Comparison of ENCODE assay signal across 26 cellular contexts in the genomic region with DNA sequence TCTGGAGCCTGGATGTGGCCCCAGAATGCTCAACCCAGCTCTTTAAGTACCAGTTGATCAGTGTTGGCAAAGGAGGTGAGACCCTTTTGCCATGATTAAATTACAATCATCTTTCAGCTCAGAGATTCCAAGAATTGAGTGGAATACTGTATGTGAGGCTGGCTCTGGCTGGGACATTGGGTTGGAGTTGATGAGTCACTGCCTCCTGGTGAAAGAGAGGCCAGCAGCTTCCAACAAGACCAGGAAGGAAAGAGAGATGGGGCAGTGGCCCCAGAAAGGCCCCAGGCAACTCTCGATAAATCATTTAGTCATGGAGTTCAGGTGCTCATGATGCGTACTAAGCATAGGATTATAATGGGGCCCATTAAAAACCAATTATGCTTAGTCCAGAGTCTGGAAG. TPM values are rescaled to one million over a fixed set of nuclear protein-coding genes. Genes with fewer than 3 reads are reported as not detected.
DNase-seq lines count a peak whose midpoint lies in the region; FAIRE-seq and TF ChIP-seq lines count a peak whose summit lies in the region.
"Had no signal": no experiment of that assay in that cellular context is flagged by ENCODE, and none has a peak within 500 bp of the region (broad histone marks: within the 10 kb centered on the region; RNA-seq: fewer than 3 reads in every experiment).

No MANE protein-coding gene starts in this region.

- H3K4me3 ChIP-seq in MG63 (no peak overlapping the region), bronchial epithelial cell (ENCODE audit: low read depth, low read length) (no peak overlapping the region), osteoblast (ENCODE audit: insufficient read depth, low read length) (no peak overlapping the region)
- H3K4me3 ChIP-seq: left lung, suprapubic skin, upper lobe of right lung had no signal

- peaks cover 11% of the 10 kb centered on the region for H3K4me1 ChIP-seq in osteoblast (ENCODE audit: insufficient read depth, low read length)
- H3K4me1 ChIP-seq: left lung, parathyroid adenoma, suprapubic skin, upper lobe of right lung had no signal

- no peak overlapping the region for H3K4me2 ChIP-seq in osteoblast (ENCODE audit: insufficient read depth, low read length)

- DNase-seq in EL, result peak; percentile 58
- DNase-seq in MG63, result peak; percentile 33
- DNase-seq in bronchial epithelial cell (ENCODE audit: low read depth), result peak; percentile 87
- DNase-seq in osteoblast (ENCODE audit: insufficient read length, low spot score, missing footprints), result peak; percentile 5
- no peak for DNase-seq in H4 (ENCODE audit: low spot score)
- no peak for DNase-seq in frontal cortex (ENCODE audit: low spot score in 2 of 2)
- no peak for DNase-seq in activated CD8-positive, alpha-beta memory T cell treated with anti-CD3 and anti-CD28 coated beads, Interleukin-2, amount 50 U/mL, for 48 hours
- DNase-seq: activated CD8-positive, alpha-beta memory T cell treated with anti-CD3 and anti-CD28 coated beads for 24 hours; amygdala; DMS79 treated with DMSO at 0.1 percent for 48 hours; glutamatergic neuron; KG1; left lung; mesenchymal stem cell; NCI-H1417; NCI-H2029 treated with DMSO at 0.1 percent for 48 hours; NCI-H2227 treated with DMSO at 0.1 percent for 48 hours; NCI-H748 treated with DMSO at 0.1 percent for 48 hours; nephron progenitor cell; small intestine; stimulated activated naive CD4-positive, alpha-beta T cell; upper lobe of right lung had no signal

- H4K20me1 ChIP-seq in osteoblast (ENCODE audit: insufficient read depth, low read length), result no peaks in the 10 kb centered on the region

- H3K27ac ChIP-seq in osteoblast (ENCODE audit: low read depth, low read length), result no peak overlapping the region
- H3K27ac ChIP-seq: left lung, parathyroid adenoma, suprapubic skin, upper lobe of right lung had no signal

- H3K36me3 ChIP-seq in MG63 (no peaks in the 10 kb centered on the region), bronchial epithelial cell (ENCODE audit: control insufficient read depth, insufficient read depth, low read length) (no peaks in the 10 kb centered on the region), osteoblast (ENCODE audit: insufficient read depth, low read length) (no peaks in the 10 kb centered on the region)
- H3K36me3 ChIP-seq: left lung, suprapubic skin, upper lobe of right lung had no signal

- peaks cover 3% of the 10 kb centered on the region; the same call in 1 of the 2 replicates for H3K9me3 ChIP-seq in MG63
- no peaks in the 10 kb centered on the region for H3K9me3 ChIP-seq in osteoblast (ENCODE audit: low read depth, low read length)
- H3K9me3 ChIP-seq: suprapubic skin, upper lobe of right lung had no signal

- no peaks in the 10 kb centered on the region for H3K27me3 ChIP-seq in MG63
- no peaks in the 10 kb centered on the region for H3K27me3 ChIP-seq in bronchial epithelial cell (ENCODE audit: control insufficient read depth, insufficient read depth, low read length)
- peaks cover 2% of the 10 kb centered on the region for H3K27me3 ChIP-seq in osteoblast (ENCODE audit: insufficient read depth, low read length)
- H3K27me3 ChIP-seq: upper lobe of right lung had no signal

- FAIRE-seq in bronchial epithelial cell (lab: Jason Lieb, UNC) (no peak), frontal cortex (lab: Jason Lieb, UNC) (no peak)
- FAIRE-seq: H54, small intestine had no signal

- H3K79me2 ChIP-seq in osteoblast (ENCODE audit: insufficient read depth, low read length), result no peaks in the 10 kb centered on the region
- H3K79me2 ChIP-seq: parathyroid adenoma had no signal

- TF ChIP-seq CTCF in bronchial epithelial cell (IDR thresholded peaks at IDR 0.05; ENCODE audit: insufficient read depth, low read length, severe bottlenecking) (no peak), osteoblast (IDR thresholded peaks at IDR 0.05; ENCODE audit: extremely low read depth, low read depth, low read length) (no peak)

- no peak overlapping the region for H2AFZ ChIP-seq in osteoblast (ENCODE audit: low read length)
- H2AFZ ChIP-seq: parathyroid adenoma had no signal

RNA-seq across cellular contexts. Expression of a gene that starts 2.1 kb away (rescaled TPM):
- not detected in 2 replicates for total RNA-seq in MG63 (2014; rRNA removed; shearing (Covaris generic); ENCODE audit: low replicate concordance)
- not detected in 2 replicates for total RNA-seq in bronchial epithelial cell
- not detected in 2 replicates for total RNA-seq in osteoblast
- not detected in 2 replicates for total RNA-seq in H4 (2014; rRNA removed; shearing (Covaris generic))
- total RNA-seq in frontal cortex, result not detected
- total RNA-seq: activated naive CD4-positive, alpha-beta T cell treated with anti-CD3 and anti-CD28 coated beads, Interleukin-2, amount 50 U/mL, for 72 hours; left lung; upper lobe of right lung had no signal

Comparison
In these comparisons a context has a peak if more than half of its experiments do, and no peak if none do; other contexts are left out.
1. DNase-seq: peak in EL (single experiment), MG63 (single experiment), bronchial epithelial cell (single experiment) and osteoblast (single experiment); none in H4 (single experiment), frontal cortex (0 of 2) and activated CD8-positive, alpha-beta memory T cell treated with anti-CD3 and anti-CD28 coated beads, Interleukin-2, amount 50 U/mL, for 48 hours (single experiment).